ENCODE assay signal across 11 cellular contexts in genomic region chr17:77182205-77182604, GRCh38. TPM values are rescaled to one million over a fixed set of nuclear protein-coding genes. Genes with fewer than 3 reads are reported as not detected.
DNase-seq lines count a peak whose midpoint lies in the region; ATAC-seq, FAIRE-seq and TF ChIP-seq lines count a peak whose summit lies in the region.
"Had no signal": no experiment of that assay in that cellular context is flagged by ENCODE, and none has a peak within 500 bp of the region (broad histone marks: within the 10 kb centered on the region; RNA-seq: fewer than 3 reads in every experiment).

No MANE protein-coding gene starts in this region.

- peaks cover 88 to 97% of the 10 kb centered on the region in 2 donors for H3K4me1 ChIP-seq in gastrocnemius medialis

- in situ Hi-C loops in gastrocnemius medialis (cut with MboI; ENCODE audit: low sequenced_read_pairs in 4 of 4): no loop called here

- DNase-seq in NOMO-1 (lab: John Stamatoyannopoulos, UW; ENCODE audit: unreplicated experiment in 2 of 2) (peak; percentile 15 to 37), NOMO-1 treated with dmso at 0.1 percent for 144 hours (lab: John Stamatoyannopoulos, UW; ENCODE audit: unreplicated experiment) (no peak), MV-4-11 (lab: John Stamatoyannopoulos, UW) (peak; percentile 47), gastrocnemius medialis (no peak), D721Med (ENCODE audit: insufficient read length, low spot score) (no peak)
- DNase-seq in stimulated activated CD4-positive, alpha-beta T cell treated with anti-CD3 and anti-CD28 coated beads, Interleukin-2, amount 100 ng/mL, for 24 hours: no peak

- H3K36me3 ChIP-seq in gastrocnemius medialis: no peaks in the 10 kb centered on the region

- no peak for FAIRE-seq in D721Med (lab: Jason Lieb, UNC)
- FAIRE-seq: H1, HTR-8/SVneo had no signal

- TF ChIP-seq CTCF in brain (conservative IDR thresholded peaks at IDR 0.05) (no peak), gastrocnemius medialis (IDR thresholded peaks at IDR 0.05 in 4 of 5, conservative IDR thresholded peaks at IDR 0.05 in 1 of 5) (no peak), D721Med (IDR thresholded peaks at IDR 0.05; ENCODE audit: insufficient read depth, missing control alignments) (no peak)

- H3K27me3 Mint-ChIP-seq in brain: no peaks in the 10 kb centered on the region

- no peaks in the 10 kb centered on the region for H3K27me3 ChIP-seq in gastrocnemius medialis

- H3K4me1 Mint-ChIP-seq in brain: peaks cover 46% of the 10 kb centered on the region

- peaks cover 0 to 3% (median 0%) of the 10 kb centered on the region in 5 experiments for H3K9me3 Mint-ChIP-seq in brain

- peak overlapping the region; percentile 5 to 81 (median 62) for H3K27ac ChIP-seq in gastrocnemius medialis
- H3K27ac ChIP-seq: 22Rv1 had no signal

- no peaks in the 10 kb centered on the region for H3K9me3 ChIP-seq in gastrocnemius medialis

- ATAC-seq in gastrocnemius medialis: no peak
- no peak for ATAC-seq in activated CD4-positive, CD25-positive, alpha-beta regulatory T cell treated with anti-CD3 and anti-CD28 coated beads, Interleukin-2, amount 50 U/mL, for 24 hours

- H3K27ac Mint-ChIP-seq in brain: peak overlapping the region in 4 of 5 experiments; percentile 37 to 87 (median 64)

- H3K4me3 Mint-ChIP-seq in brain: no peak overlapping the region

- H3K4me3 ChIP-seq in gastrocnemius medialis: no peak overlapping the region

- H3K36me3 Mint-ChIP-seq in brain: peaks cover 24% of the 10 kb centered on the region

- intact Hi-C loops in gastrocnemius medialis (cut with DNase I; ENCODE audit: low total_unique reads): no loop called here

- no peak for TF ChIP-seq POLR2A in gastrocnemius medialis (IDR thresholded peaks at IDR 0.05)

RNA-seq across cellular contexts. Expression of gene SEC14L1, which starts 41.4 kb away (rescaled TPM):
- 129 TPM for polyA plus RNA-seq in brain (ENCODE audit: insufficient read depth, low read depth, low replicate concordance)
- 10 to 100 TPM; 55.0 to 94.1 (median 73.7) TPM for total RNA-seq in gastrocnemius medialis

Comparison
In these comparisons a context has a peak if more than half of its experiments do, and no peak if none do; other contexts are left out.
1. DNase-seq: peak in NOMO-1 (2 of 2) and MV-4-11 (single experiment); none in NOMO-1 treated with dmso at 0.1 percent for 144 hours (single experiment), gastrocnemius medialis (0 of 2), D721Med (single experiment) and stimulated activated CD4-positive, alpha-beta T cell treated with anti-CD3 and anti-CD28 coated beads, Interleukin-2, amount 100 ng/mL, for 24 hours (0 of 2).